ENCODE assay signal across 8 cellular contexts in the genomic region with DNA sequence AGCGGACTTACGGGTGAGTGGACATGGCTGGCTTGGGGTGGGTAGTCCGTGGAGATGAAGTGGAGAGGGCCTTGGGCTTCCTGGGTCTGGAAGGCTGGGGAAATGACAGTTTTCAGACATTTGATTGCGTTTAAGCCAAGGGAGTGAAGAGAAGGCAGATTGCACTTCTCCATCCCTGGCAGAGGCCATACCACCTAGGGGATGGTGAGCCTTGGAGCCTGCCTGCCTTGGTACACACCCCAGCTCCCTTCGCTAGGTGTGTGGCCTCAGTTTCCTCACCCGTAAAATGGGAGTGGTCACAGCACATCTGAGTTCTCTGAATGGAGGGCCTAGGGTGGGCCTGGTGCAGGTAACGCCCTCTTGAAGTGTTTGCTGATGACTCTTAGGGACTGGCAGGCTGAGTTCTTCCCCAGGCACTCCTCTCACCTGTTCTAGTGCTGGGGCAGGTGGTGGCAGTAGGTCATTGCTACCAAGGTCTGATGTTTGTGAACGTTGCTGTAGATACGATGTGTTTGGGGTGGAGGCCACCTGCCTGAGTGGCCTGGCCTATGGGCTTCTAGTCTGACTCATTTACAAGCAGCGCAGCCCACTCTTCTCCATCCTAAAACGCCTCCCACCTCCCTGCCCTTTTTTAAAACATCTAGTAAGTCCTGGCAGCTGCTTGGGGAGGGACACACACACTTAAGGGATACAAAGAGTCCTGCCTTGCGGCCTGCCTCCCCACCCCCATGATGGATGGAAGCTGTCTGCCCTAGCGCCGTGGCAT. TPM values are rescaled to one million over a fixed set of nuclear protein-coding genes. Genes with fewer than 3 reads are reported as not detected.
DNase-seq lines count a peak whose midpoint lies in the region; ATAC-seq and TF ChIP-seq lines count a peak whose summit lies in the region.

No MANE protein-coding gene starts in this region.

- H3F3A ChIP-seq in neural progenitor cell (ENCODE audit: low read depth): peaks cover 44% of the 10 kb centered on the region

- no peak for ATAC-seq in HG02973 (IDR thresholded peaks at IDR 0.05; ENCODE audit: unreplicated experiment)

- H3K9me3 ChIP-seq in neural progenitor cell (ENCODE audit: low read depth): no peaks in the 10 kb centered on the region

- H4K20me1 ChIP-seq in neural progenitor cell (ENCODE audit: low read depth): peaks cover 57% of the 10 kb centered on the region

- H3K4me3 Mint-ChIP-seq in chondrocyte (ENCODE audit: unreplicated experiment) (no peak overlapping the region), neural progenitor cell (peak overlapping the region; percentile 87)

- H3K4me1 ChIP-seq in neural progenitor cell: peaks cover 36% of the 10 kb centered on the region

- no peaks in the 10 kb centered on the region for H3K27me3 Mint-ChIP-seq in chondrocyte (ENCODE audit: low read depth)
- H3K27me3 Mint-ChIP-seq in neural progenitor cell (ENCODE audit: insufficient read depth, low read depth): peaks cover 6% of the 10 kb centered on the region

- H3K27ac Mint-ChIP-seq in chondrocyte (ENCODE audit: unreplicated experiment) (no peak overlapping the region), neural progenitor cell (no peak overlapping the region)

- peaks cover 18% of the 10 kb centered on the region for H3K27me3 ChIP-seq in neural progenitor cell

- H2AFZ ChIP-seq in neural progenitor cell (replicated peaks): no peak overlapping the region

- H3K79me2 ChIP-seq in neural progenitor cell (ENCODE audit: low read depth): peaks cover 63% of the 10 kb centered on the region

- H3K9me3 Mint-ChIP-seq in chondrocyte (ENCODE audit: low read depth) (no peaks in the 10 kb centered on the region), neural progenitor cell (no peaks in the 10 kb centered on the region)

- no peak for TF ChIP-seq CTCF in chondrocyte (IDR thresholded peaks at IDR 0.05)
- no peak for TF ChIP-seq CTCF in neural progenitor cell (IDR thresholded peaks at IDR 0.05)

- peaks cover 4% of the 10 kb centered on the region for H3K36me3 Mint-ChIP-seq in chondrocyte (ENCODE audit: low read depth)
- H3K36me3 Mint-ChIP-seq in neural progenitor cell: peaks cover 7% of the 10 kb centered on the region

- no peak overlapping the region for H3K9ac ChIP-seq in neural progenitor cell

- H3K36me3 ChIP-seq in neural progenitor cell: no peaks in the 10 kb centered on the region

- H3K27ac ChIP-seq in neural progenitor cell: no peak overlapping the region

- H3K4me1 Mint-ChIP-seq in chondrocyte (ENCODE audit: low read depth) (peaks cover 47% of the 10 kb centered on the region), neural progenitor cell (peaks cover 59% of the 10 kb centered on the region)

- H3K4me2 ChIP-seq in neural progenitor cell: peak overlapping the region; percentile 87

- DNase-seq in ELF-1 (ENCODE audit: low read depth, low spot score) (peak; percentile 58), NCI-H2029 (lab: John Stamatoyannopoulos, UW) (peak; percentile 93), chondrocyte (ENCODE audit: low spot score) (peak; percentile 49), neural progenitor cell (ENCODE audit: low spot score) (no peak), NCI-H1105 treated with DMSO at 0.1 percent for 48 hours (lab: John Stamatoyannopoulos, UW) (no peak), A172 (ENCODE audit: low spot score) (no peak)
- DNase-seq in stimulated activated CD4-positive, alpha-beta T cell treated with anti-CD3 and anti-CD28 coated beads, Interleukin-2, amount 100 ng/mL, for 24 hours: no peak

- no peak overlapping the region for H3K4me3 ChIP-seq in neural progenitor cell

RNA-seq across cellular contexts. Expression of a gene that starts 2.3 kb away (rescaled TPM):
- 10.8 to 12.0 TPM (median 11.2 TPM) in 3 replicates for total RNA-seq in chondrocyte
- 26.6 and 53.4 TPM in 2 replicates for total RNA-seq in neural progenitor cell (ENCODE audit: low replicate concordance)
- total RNA-seq in A172 (2014; rRNA removed; shearing (Covaris generic)): 41.4 and 53.5 TPM in 2 replicates

RNA-seq across cellular contexts. Expression of a gene that starts 42.4 kb away (rescaled TPM):
- 17.6 to 22.3 TPM (median 19.0 TPM) in 3 replicates for total RNA-seq in chondrocyte
- 50.2 and 77.6 TPM in 2 replicates for total RNA-seq in neural progenitor cell (ENCODE audit: low replicate concordance)
- total RNA-seq in A172 (2014; rRNA removed; shearing (Covaris generic)): 42.8 and 56.5 TPM in 2 replicates

Comparison
In these comparisons a context has a peak if more than half of its experiments do, and no peak if none do; other contexts are left out.
1. DNase-seq: peak in ELF-1 (single experiment), NCI-H2029 (single experiment) and chondrocyte (single experiment); none in neural progenitor cell (single experiment), NCI-H1105 treated with DMSO at 0.1 percent for 48 hours (single experiment), stimulated activated CD4-positive, alpha-beta T cell treated with anti-CD3 and anti-CD28 coated beads, Interleukin-2, amount 100 ng/mL, for 24 hours (0 of 2) and A172 (single experiment).